8 cellular contexts compared by ENCODE assay signal in genomic region chr15:94670436-94671034, GRCh38.
A peak's percentile ranks its signal among the peaks of the same experiment; 100 is the strongest.
DNase-seq lines count a peak whose midpoint lies in the region; ATAC-seq and TF ChIP-seq lines count a peak whose summit lies in the region.

No MANE protein-coding gene starts in this region.

- peaks cover 0 to 12% of the 10 kb centered on the region in 2 donors for H3K4me1 ChIP-seq in left lung

- DNase-seq in AG20443 (ENCODE audit: low spot score) (peak; percentile 55), NCI-H2171 treated with DMSO at 0.1 percent for 48 hours (lab: John Stamatoyannopoulos, UW) (peak; percentile 48), T47D (ENCODE audit: low read depth in 1 of 2, low spot score in 1 of 2) (peak; percentile 32 to 60), left lung (no peak), ureter (ENCODE audit: low spot score) (no peak)
- no peak for DNase-seq in activated T-cell treated with anti-CD3 and anti-CD28 coated beads, Interleukin-2, amount 50 U/mL, for 48 hours
- DNase-seq in stimulated activated naive CD8-positive, alpha-beta T cell treated with anti-CD3 and anti-CD28 coated beads, Interleukin-15, Interleukin-2, amounts not matched to agents 100 U/mL and 50 U/mL, for 24 hours = no peak

- peak; percentile 60 for ATAC-seq in GM19328 (IDR thresholded peaks at IDR 0.05; ENCODE audit: unreplicated experiment)
- peak; percentile 76 for ATAC-seq in left lung
- ATAC-seq in stimulated activated naive CD8-positive, alpha-beta T cell treated with anti-CD3 and anti-CD28 coated beads, Interleukin-15, Interleukin-2, amounts not matched to agents 100 U/mL and 50 U/mL, for 24 hours = no peak

- H3K27ac ChIP-seq in left lung = no peak overlapping the region

- intact Hi-C loops in left lung (cut with DNase I) = no loop called here

- peak; percentile 60 to 61 for TF ChIP-seq CTCF in left lung (IDR thresholded peaks at IDR 0.05)

- no peaks in the 10 kb centered on the region for H3K27me3 ChIP-seq in left lung

- no peaks in the 10 kb centered on the region for H3K36me3 ChIP-seq in left lung

- no peak overlapping the region for H3K4me3 ChIP-seq in left lung

- no peaks in the 10 kb centered on the region for H3K9me3 ChIP-seq in left lung

- in situ Hi-C loops in T47D (cut with HindIII; ENCODE audit: low pct_unique_long_range_greater_than_20kb, low sequenced_read_pairs) = no loop called here

Comparison
In these comparisons a context has a peak if more than half of its experiments do, and no peak if none do; other contexts are left out.
1. DNase-seq: peak in AG20443 (single experiment), NCI-H2171 treated with DMSO at 0.1 percent for 48 hours (single experiment) and T47D (2 of 2); none in left lung (0 of 2), ureter (single experiment), activated T-cell treated with anti-CD3 and anti-CD28 coated beads, Interleukin-2, amount 50 U/mL, for 48 hours (0 of 2) and stimulated activated naive CD8-positive, alpha-beta T cell treated with anti-CD3 and anti-CD28 coated beads, Interleukin-15, Interleukin-2, amounts not matched to agents 100 U/mL and 50 U/mL, for 24 hours (single experiment).